1 cellular context compared by ENCODE assay signal in the genomic region with DNA sequence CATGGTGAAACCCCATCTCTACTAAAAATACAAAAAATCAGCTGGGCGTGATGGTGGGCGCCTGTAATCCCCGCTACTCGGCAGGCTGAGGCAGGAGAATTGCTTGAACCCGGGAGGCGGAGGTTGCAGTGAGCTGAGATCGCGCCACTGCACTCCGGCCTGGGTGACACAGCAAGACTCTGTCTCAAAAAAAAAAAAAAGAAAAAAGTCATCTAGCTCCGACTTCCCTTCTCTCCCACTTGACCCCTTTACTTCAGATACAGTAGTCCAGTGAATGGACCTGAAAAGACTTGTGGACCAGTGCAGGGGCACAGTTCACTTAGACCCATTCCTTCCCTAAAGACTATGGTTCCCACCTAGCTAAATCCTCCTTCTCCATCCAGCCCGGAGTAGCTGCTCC. TPM values are rescaled to one million over a fixed set of nuclear protein-coding genes. Genes with fewer than 3 reads are reported as not detected.
"Had no signal": no experiment of that assay in that cellular context is flagged by ENCODE, and none has a peak within 500 bp of the region (broad histone marks: within the 10 kb centered on the region; RNA-seq: fewer than 3 reads in every experiment).

No MANE protein-coding gene starts in this region.

RNA-seq across cellular contexts. Expression of gene STON2, which starts 29.6 kb away (rescaled TPM):
- total RNA-seq: HFFc6 had no signal
